14 cellular contexts compared by ENCODE assay signal in the genomic region with DNA sequence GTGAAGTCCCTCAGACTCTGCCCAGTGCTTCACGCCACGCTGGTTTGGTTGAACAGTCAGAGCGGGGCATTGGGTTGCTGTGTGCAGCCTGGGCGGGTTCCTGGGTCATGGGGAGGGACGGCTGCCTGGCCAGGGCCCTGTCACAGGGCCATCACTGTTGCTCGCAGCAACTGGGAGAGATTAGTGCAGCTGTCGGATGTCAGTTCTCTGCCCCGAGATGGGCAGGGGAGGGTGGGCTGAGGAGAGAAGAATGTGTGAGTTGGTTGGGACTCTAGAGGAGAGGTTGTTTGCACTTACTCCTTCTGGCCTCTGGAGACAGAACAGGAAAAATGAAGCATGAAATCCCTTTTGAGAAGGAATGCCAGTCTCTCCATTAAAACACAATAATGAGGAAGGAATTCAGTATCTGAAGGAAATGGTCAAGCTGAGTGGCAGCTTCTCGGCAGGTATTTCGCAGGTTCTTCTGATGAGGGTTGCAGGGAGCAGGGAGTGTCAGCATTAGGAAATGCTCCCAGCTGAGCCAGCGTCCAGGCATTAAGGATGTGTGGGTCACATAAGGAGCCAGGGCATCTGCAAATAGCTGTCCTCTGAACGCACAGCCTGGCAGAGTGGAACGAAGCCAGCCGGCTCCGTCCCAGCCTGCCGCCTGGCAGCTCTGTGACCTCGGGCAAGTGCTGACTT.
DNase-seq lines count a peak whose midpoint lies in the region; ATAC-seq and TF ChIP-seq lines count a peak whose summit lies in the region.
"Had no signal": no experiment of that assay in that cellular context is flagged by ENCODE, and none has a peak within 500 bp of the region (broad histone marks: within the 10 kb centered on the region; RNA-seq: fewer than 3 reads in every experiment).

No MANE protein-coding gene starts in this region.

- H3K27me3 ChIP-seq in H7 (ENCODE audit: control insufficient read depth, insufficient read depth, low read length) (no peaks in the 10 kb centered on the region), mammary epithelial cell (ENCODE audit: insufficient read depth, low read length) (no peaks in the 10 kb centered on the region)

- H3K4me2 ChIP-seq in mammary epithelial cell (ENCODE audit: insufficient read depth, low read depth, low read length) = peak overlapping the region; percentile 63

- H2AFZ ChIP-seq in mammary epithelial cell (ENCODE audit: low read depth, low read length) = no peak overlapping the region

- CTCF ChIA-PET in mammary epithelial cell (lab: Charles Lee; ENCODE audit: low non-redundant PET) = interaction anchor here (0.6 kb wide), 1 partner anchor 298 kb away, joined by 3 read pairs; no protein-coding TSS in a partner anchor

- dilution Hi-C loops in mammary epithelial cell (cut with HindIII; ENCODE audit: low sequenced_read_pairs) = no loop called here

- peaks cover 9% of the 10 kb centered on the region for H3K36me3 ChIP-seq in H7 (replicated peaks; ENCODE audit: control insufficient read depth, insufficient read depth, low read length)
- peaks cover 10% of the 10 kb centered on the region for H3K36me3 ChIP-seq in mammary epithelial cell (ENCODE audit: insufficient read depth, low read length)

- H3K9me3 Mint-ChIP-seq in progenitor cell of endocrine pancreas (ENCODE audit: low read depth) = no peaks in the 10 kb centered on the region
- H3K9me3 Mint-ChIP-seq: activated B cell treated with CpG ODN at 0.5 μM for 24 hours; natural killer cell; stimulated activated naive CD8-positive, alpha-beta T cell treated with anti-CD3 and anti-CD28 coated beads, Interleukin-15, amount 100 ng/mL, for 72 hours had no signal

- H3K4me3 Mint-ChIP-seq in progenitor cell of endocrine pancreas (ENCODE audit: low read depth) = no peak overlapping the region
- H3K4me3 Mint-ChIP-seq: activated B cell treated with CpG ODN at 0.5 μM for 24 hours; natural killer cell; stimulated activated naive CD8-positive, alpha-beta T cell treated with anti-CD3 and anti-CD28 coated beads, Interleukin-15, amount 100 ng/mL, for 72 hours had no signal

- H3K4me1 ChIP-seq in mammary epithelial cell (ENCODE audit: insufficient read depth, low read length) = peaks cover 42% of the 10 kb centered on the region

- H4K20me1 ChIP-seq in mammary epithelial cell (ENCODE audit: insufficient read depth, low read length) = no peaks in the 10 kb centered on the region

- intact Hi-C loops in mammary epithelial cell (cut with micrococcal nuclease) = loop anchor here (5.0 kb wide), 1 partner anchor 110 kb away; the partner anchor contains the start of gene RREB1

- 37% methylated on average over 11 of the region's 17 CpGs for WGBS in mammary epithelial cell (ENCODE audit: low coverage, missing lambda C conversion rate)

- no peak overlapping the region for H3K9ac ChIP-seq in mammary epithelial cell (ENCODE audit: insufficient read depth, low read length)

- no TSS peak for BruUV-seq in mammary epithelial cell (replicated peaks; lab: Mats Ljungman, UMichigan)

- no peak overlapping the region for H3K27ac ChIP-seq in mammary epithelial cell (ENCODE audit: insufficient read depth, low read depth, low read length)

- H3K9me3 ChIP-seq in mammary epithelial cell (replicated peaks; ENCODE audit: insufficient read depth, low read length) = no peaks in the 10 kb centered on the region

- H3K79me2 ChIP-seq in mammary epithelial cell (ENCODE audit: insufficient read depth, low read length) = peaks cover 5% of the 10 kb centered on the region

- H3K4me1 Mint-ChIP-seq in progenitor cell of endocrine pancreas (ENCODE audit: low read depth) = no peaks in the 10 kb centered on the region
- H3K4me1 Mint-ChIP-seq: activated B cell treated with CpG ODN at 0.5 μM for 24 hours had no signal

- H3K36me3 Mint-ChIP-seq in progenitor cell of endocrine pancreas (ENCODE audit: insufficient read depth) = peaks cover 19% of the 10 kb centered on the region
- H3K36me3 Mint-ChIP-seq: natural killer cell had no signal

- no peak overlapping the region for H3K27ac Mint-ChIP-seq in progenitor cell of endocrine pancreas
- H3K27ac Mint-ChIP-seq: activated B cell treated with CpG ODN at 0.5 μM for 24 hours, natural killer cell had no signal

- ATAC-seq in GM21515 (IDR thresholded peaks at IDR 0.05; ENCODE audit: unreplicated experiment) (no peak), HG03520 (IDR thresholded peaks at IDR 0.05; ENCODE audit: unreplicated experiment) (no peak)
- ATAC-seq: natural killer cell; stimulated activated naive CD8-positive, alpha-beta T cell treated with anti-CD3 and anti-CD28 coated beads, Interleukin-15, amount 100 ng/mL, for 72 hours had no signal

- TF ChIP-seq CTCF in mammary epithelial cell (conservative IDR thresholded peaks at IDR 0.05 in 1 of 2, IDR thresholded peaks at IDR 0.05 in 1 of 2; ENCODE audit: extremely low read depth in 1 of 2, insufficient read depth in 1 of 2, low read depth in 1 of 2, low read length in 2 of 2) (peak in 1 of 2 donors; percentile 22), progenitor cell of endocrine pancreas (IDR thresholded peaks at IDR 0.05; ENCODE audit: unreplicated experiment) (peak; percentile 13)

- H3K4me3 ChIP-seq in H7 (ENCODE audit: insufficient read depth, low read depth, low read length) (no peak overlapping the region), mammary epithelial cell (replicated peaks in 1 of 3; ENCODE audit: insufficient read depth in 1 of 3, low read depth in 2 of 3, low read length in 3 of 3) (no peak overlapping the region)

- DNase-seq in H7 (peak; percentile 79), mammary epithelial cell (peak; percentile 64), iPS-NIHi11 (ENCODE audit: low spot score) (peak; percentile 63), progenitor cell of endocrine pancreas (ENCODE audit: low spot score, unreplicated experiment) (no peak), NCI-H187 (lab: John Stamatoyannopoulos, UW) (no peak), NCI-H1930 (lab: John Stamatoyannopoulos, UW) (no peak)
- DNase-seq: activated B cell treated with CpG ODN at 0.5 μM for 24 hours; GDM1; hippocampal formation; natural killer cell; stimulated activated CD4-positive, alpha-beta T cell treated with anti-CD3 and anti-CD28 coated beads, Interleukin-1b, Interleukin-23, amount 100 ng/mL, for 48 hours; stimulated activated naive CD8-positive, alpha-beta T cell treated with anti-CD3 and anti-CD28 coated beads, Interleukin-15, amount 100 ng/mL, for 72 hours had no signal

- in situ Hi-C loops in mammary epithelial cell (cut with MboI; ENCODE audit: low sequenced_read_pairs in 2 of 2) = no loop called here

- no peaks in the 10 kb centered on the region for H3K27me3 Mint-ChIP-seq in progenitor cell of endocrine pancreas
- H3K27me3 Mint-ChIP-seq: activated B cell treated with CpG ODN at 0.5 μM for 24 hours; stimulated activated naive CD8-positive, alpha-beta T cell treated with anti-CD3 and anti-CD28 coated beads, Interleukin-15, amount 100 ng/mL, for 72 hours had no signal

Comparison
In these comparisons a context has a peak if more than half of its experiments do, and no peak if none do; other contexts are left out.
1. DNase-seq: peak in H7 (single experiment), mammary epithelial cell (single experiment) and iPS-NIHi11 (single experiment); none in progenitor cell of endocrine pancreas (single experiment), NCI-H187 (0 of 2) and NCI-H1930 (0 of 2).